In the genomic region with DNA sequence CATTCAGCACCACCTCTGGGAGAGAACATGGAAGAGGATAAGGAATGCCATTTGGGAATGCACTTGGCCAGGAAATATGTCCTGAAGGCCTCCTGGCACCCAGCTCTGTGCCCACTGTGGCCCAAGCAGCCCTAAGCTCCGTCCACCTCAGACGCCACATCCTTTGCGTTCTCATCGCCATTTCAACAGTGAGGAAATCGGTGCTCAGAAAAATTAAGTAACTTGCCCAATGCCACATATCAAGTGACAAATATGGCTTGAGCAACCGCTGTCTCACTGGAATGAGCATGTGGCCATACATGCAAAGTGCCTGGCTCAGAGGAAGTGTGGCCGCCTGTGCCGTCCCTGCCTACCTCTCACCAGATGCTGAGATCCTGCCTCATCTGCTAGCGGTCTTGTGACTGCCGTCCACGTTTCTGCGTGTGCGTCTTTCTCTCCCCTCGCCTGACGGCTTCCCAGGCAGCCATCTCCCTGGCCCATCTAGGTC, we compare ENCODE assay signal across 9 cellular contexts. TPM values are rescaled to one million over a fixed set of nuclear protein-coding genes. Genes with fewer than 3 reads are reported as not detected.
A peak's percentile ranks its signal among the peaks of the same experiment; 100 is the strongest.
DNase-seq lines count a peak whose midpoint lies in the region; ATAC-seq, FAIRE-seq and TF ChIP-seq lines count a peak whose summit lies in the region.
"Had no signal": no experiment of that assay in that cellular context is flagged by ENCODE, and none has a peak within 500 bp of the region (broad histone marks: within the 10 kb centered on the region; RNA-seq: fewer than 3 reads in every experiment).

No MANE protein-coding gene starts in this region.

- DNase-seq in GM19239 (ENCODE audit: insufficient read length, low spot score) = no peak
- DNase-seq in cortex of kidney (lab: John Stamatoyannopoulos, UW) = no peak
- DNase-seq in activated T-cell treated with anti-CD3 and anti-CD28 coated beads for 4 hours = no peak
- DNase-seq: activated naive CD4-positive, alpha-beta T cell treated with Interleukin-2 at 50 U/mL for 16 hours had no signal

- H3K36me3 ChIP-seq in SU-DHL-6 (ENCODE audit: low read length) = peaks cover 10% of the 10 kb centered on the region
- H3K36me3 ChIP-seq in thymus (ENCODE audit: control insufficient read depth, insufficient read depth) = peaks cover 50% of the 10 kb centered on the region

- peaks cover 35% of the 10 kb centered on the region for H3F3A ChIP-seq in SU-DHL-6 (ENCODE audit: insufficient read depth)

- no peak overlapping the region for H2AFZ ChIP-seq in SU-DHL-6 (ENCODE audit: low read depth, low read length, severe bottlenecking)

- no peaks in the 10 kb centered on the region for H3K27me3 ChIP-seq in SU-DHL-6 (ENCODE audit: low read length)
- H3K27me3 ChIP-seq in thymus (ENCODE audit: control insufficient read depth, insufficient read depth) = no peaks in the 10 kb centered on the region

- peak; percentile 96 for FAIRE-seq in GM19239 (lab: Jason Lieb, UNC)

- H4K20me1 ChIP-seq in SU-DHL-6 (ENCODE audit: low read depth, low read length) = no peaks in the 10 kb centered on the region

- peak; percentile 44 for ATAC-seq in HG03175 (IDR thresholded peaks at IDR 0.05; ENCODE audit: unreplicated experiment)
- ATAC-seq in GM19455 (IDR thresholded peaks at IDR 0.05; ENCODE audit: unreplicated experiment) = no peak

- H3K27ac ChIP-seq in SU-DHL-6 (ENCODE audit: low read depth, low read length) (peak overlapping the region; percentile 95), thymus (ENCODE audit: low read depth) (peak overlapping the region; percentile 25)
- H3K27ac ChIP-seq: epithelial cell of prostate had no signal

- peak overlapping the region; percentile 88 for H3K9ac ChIP-seq in SU-DHL-6 (ENCODE audit: low read length)

- TF ChIP-seq CTCF in SU-DHL-6 (IDR thresholded peaks at IDR 0.05; ENCODE audit: insufficient read depth, low read length, poor library complexity, severe bottlenecking) = no peak

- H3K9me3 ChIP-seq in SU-DHL-6 (ENCODE audit: insufficient read depth, low read length) = no peaks in the 10 kb centered on the region
- no peaks in the 10 kb centered on the region for H3K9me3 ChIP-seq in thymus (ENCODE audit: control insufficient read depth)

- H3K4me3 ChIP-seq in SU-DHL-6 (ENCODE audit: insufficient read depth, low read length, poor library complexity, severe bottlenecking) = peak overlapping the region; percentile 66
- H3K4me3 ChIP-seq in thymus (ENCODE audit: low read length) = no peak overlapping the region

- no peaks in the 10 kb centered on the region for H3K9me2 ChIP-seq in SU-DHL-6 (replicated peaks; ENCODE audit: insufficient read depth, low read length)

- WGBS in thymus = 94% methylated on average over 15 of the region's 15 CpGs

- H3K4me1 ChIP-seq in thymus (ENCODE audit: control insufficient read depth, insufficient read depth, low read length) = peaks cover 21% of the 10 kb centered on the region

- H3K4me2 ChIP-seq in SU-DHL-6 (ENCODE audit: low read depth, low read length, poor library complexity, severe bottlenecking) = peak overlapping the region; percentile 92

- peaks cover 31% of the 10 kb centered on the region for H3K79me2 ChIP-seq in SU-DHL-6 (ENCODE audit: insufficient read depth, low read length)

RNA-seq across cellular contexts. Expression of gene DOK3, which starts 1.0 kb away (rescaled TPM):
- 13.4 TPM for polyA plus RNA-seq in thymus

RNA-seq across cellular contexts. Expression of gene DDX41, which starts 6.2 kb away (rescaled TPM):
- polyA plus RNA-seq in thymus = 71.3 TPM

RNA-seq across cellular contexts. Expression of gene PDLIM7, which starts 13.2 kb away (rescaled TPM):
- 61.9 TPM for polyA plus RNA-seq in thymus

RNA-seq across cellular contexts. Expression of gene DBN1, which starts 37.2 kb away (rescaled TPM):
- 34.3 TPM for polyA plus RNA-seq in thymus

RNA-seq across cellular contexts. Expression of gene FAM193B, which starts 43.8 kb away (rescaled TPM):
- 527 TPM for polyA plus RNA-seq in thymus
